18 cellular contexts compared by ENCODE assay signal in the genomic region with DNA sequence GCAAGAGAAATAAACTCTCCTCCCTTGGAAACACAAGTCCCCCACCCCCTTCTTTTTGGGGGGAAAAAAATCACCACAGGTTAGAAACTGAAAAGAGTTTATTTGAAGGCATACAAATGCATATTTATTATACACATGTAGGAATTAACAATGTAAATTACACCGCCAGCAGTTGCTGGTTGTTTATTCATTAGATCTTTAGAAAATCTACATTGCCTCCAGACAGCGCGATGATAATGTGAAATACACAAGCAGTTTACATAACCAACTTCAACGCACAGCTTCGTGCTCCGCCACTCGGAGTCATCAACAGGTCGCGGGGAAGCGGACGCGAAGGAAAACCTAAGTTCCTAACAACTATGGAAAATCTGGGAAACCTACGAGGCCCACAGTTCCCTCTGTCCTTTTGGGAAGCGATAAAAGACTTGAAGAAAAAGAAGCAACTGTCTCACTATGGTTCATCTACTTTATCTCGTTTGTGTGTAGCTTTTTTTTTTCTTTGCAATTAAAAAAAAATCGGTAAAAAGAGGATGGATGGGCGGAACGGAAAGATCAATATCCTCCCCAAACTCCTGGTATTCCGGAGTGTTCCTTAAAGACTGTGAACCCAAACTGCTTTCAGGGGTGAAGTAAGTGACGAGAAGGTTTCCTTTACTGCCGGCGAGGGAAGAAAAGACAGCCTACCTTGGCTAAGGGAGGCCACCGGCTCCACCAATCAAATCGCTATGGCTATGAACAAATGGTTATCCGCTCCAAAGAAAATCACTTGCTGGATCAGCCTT. TPM values are rescaled to one million over a fixed set of nuclear protein-coding genes. Genes with fewer than 3 reads are reported as not detected.
DNase-seq lines count a peak whose midpoint lies in the region; ATAC-seq and TF ChIP-seq lines count a peak whose summit lies in the region.
"Had no signal": no experiment of that assay in that cellular context is flagged by ENCODE, and none has a peak within 500 bp of the region (broad histone marks: within the 10 kb centered on the region; RNA-seq: fewer than 3 reads in every experiment).

No MANE protein-coding gene starts in this region.

- H3K4me3 Mint-ChIP-seq in CD4-positive, CD25-positive, alpha-beta regulatory T cell = peak overlapping the region in 3 of 4 donors; percentile 43 to 76 (median 69)
- H3K4me3 Mint-ChIP-seq in activated T-helper 1 cell treated with anti-CD3 and anti-CD28 coated beads, Interleukin-12 subunit alpha, Interleukin-12 subunit beta, Interleukin-2, Interleukin-4 antibody, amounts not matched to agents 30 ng/mL and 10 ng/mL and 1 ng/mL, durations not matched to agents 14 hours and 24 hours and 36 hours = peak overlapping the region; percentile 61

- H3K27me3 ChIP-seq in CD4-positive, CD25-positive, alpha-beta regulatory T cell (ENCODE audit: control insufficient read depth, insufficient read depth, low read length) = peaks cover 86% of the 10 kb centered on the region
- H3K27me3 ChIP-seq in iPS-20b (ENCODE audit: insufficient read depth, low read length) (peaks cover 84% of the 10 kb centered on the region), psoas muscle (ENCODE audit: insufficient read depth in 3 of 3, low read length in 2 of 3) (peaks cover under 1 to 99% (median 50%) of the 10 kb centered on the region in 3 donors)

- peak overlapping the region; percentile 78; the same call in 1 of the 2 replicates for H3K9ac ChIP-seq in iPS-20b (ENCODE audit: low read depth, low read length)

- peak overlapping the region in 1 of 3 donors; percentile 60 for H3K27ac Mint-ChIP-seq in CD4-positive, CD25-positive, alpha-beta regulatory T cell
- peak overlapping the region; percentile 48 for H3K27ac Mint-ChIP-seq in activated T-helper 1 cell treated with anti-CD3 and anti-CD28 coated beads, Interleukin-12 subunit alpha, Interleukin-12 subunit beta, Interleukin-2, Interleukin-4 antibody, amounts not matched to agents 30 ng/mL and 10 ng/mL and 1 ng/mL, durations not matched to agents 14 hours and 24 hours and 36 hours

- peaks cover 14 to 56% (median 35%) of the 10 kb centered on the region in 4 donors for H3K4me1 Mint-ChIP-seq in CD4-positive, CD25-positive, alpha-beta regulatory T cell
- H3K4me1 Mint-ChIP-seq in activated T-helper 1 cell treated with anti-CD3 and anti-CD28 coated beads, Interleukin-12 subunit alpha, Interleukin-12 subunit beta, Interleukin-2, Interleukin-4 antibody, amounts not matched to agents 30 ng/mL and 10 ng/mL and 1 ng/mL, durations not matched to agents 14 hours and 24 hours and 36 hours (ENCODE audit: low read depth) = peaks cover 63% of the 10 kb centered on the region

- ATAC-seq in CD4-positive, CD25-positive, alpha-beta regulatory T cell (ENCODE audit: low read depth in 2 of 2) = no peak
- ATAC-seq in GM18873 (IDR thresholded peaks at IDR 0.05; ENCODE audit: low FRiP score, unreplicated experiment) = no peak
- ATAC-seq in psoas muscle = no peak
- no peak for ATAC-seq in HG03432 (IDR thresholded peaks at IDR 0.05; ENCODE audit: unreplicated experiment)
- ATAC-seq: Right ventricle myocardium inferior had no signal

- 11 to 18% (median 16%) methylated on average over 25 of the region's 25 CpGs for WGBS in psoas muscle, 3 donors

- DNase-seq in CD4-positive, CD25-positive, alpha-beta regulatory T cell = no peak
- DNase-seq in ELF-1 (ENCODE audit: low read depth, low spot score) (peak; percentile 34), psoas muscle (no peak), glomerular visceral epithelial cell (ENCODE audit: extremely low spot score) (no peak)
- DNase-seq in activated T-helper 1 cell treated with anti-CD3 and anti-CD28 coated beads, Interleukin-12 subunit alpha, Interleukin-12 subunit beta, Interleukin-2, Interleukin-4 antibody, amounts not matched to agents 30 ng/mL and 10 ng/mL and 1 ng/mL, durations not matched to agents 14 hours and 24 hours and 36 hours (ENCODE audit: low spot score) = no peak
- DNase-seq: activated naive CD4-positive, alpha-beta T cell; brain microvascular endothelial cell; mesenchymal stem cell; NCI-H1105 treated with DMSO at 0.1 percent for 48 hours; NCI-H2171 treated with DMSO at 0.1 percent for 48 hours; T1000 had no signal

- H3K27ac ChIP-seq in CD4-positive, CD25-positive, alpha-beta regulatory T cell (ENCODE audit: insufficient read depth, low read length, poor library complexity, severe bottlenecking) = no peak overlapping the region
- H3K27ac ChIP-seq in iPS-20b (ENCODE audit: low read length) (no peak overlapping the region), psoas muscle (no peak overlapping the region)
- H3K27ac ChIP-seq: brain microvascular endothelial cell, vagina had no signal

- peaks cover 0 to 17% (median 0%) of the 10 kb centered on the region in 7 donors for H3K9me3 Mint-ChIP-seq in CD4-positive, CD25-positive, alpha-beta regulatory T cell
- no peaks in the 10 kb centered on the region for H3K9me3 Mint-ChIP-seq in activated T-helper 1 cell treated with anti-CD3 and anti-CD28 coated beads, Interleukin-12 subunit alpha, Interleukin-12 subunit beta, Interleukin-2, Interleukin-4 antibody, amounts not matched to agents 30 ng/mL and 10 ng/mL and 1 ng/mL, durations not matched to agents 14 hours and 24 hours and 36 hours

- H3K36me3 ChIP-seq in CD4-positive, CD25-positive, alpha-beta regulatory T cell (ENCODE audit: control insufficient read depth, insufficient read depth, low read length) = no peaks in the 10 kb centered on the region
- H3K36me3 ChIP-seq in iPS-20b (ENCODE audit: insufficient read depth, low read depth, low read length) (no peaks in the 10 kb centered on the region), psoas muscle (ENCODE audit: insufficient read depth in 1 of 2, low read depth in 1 of 2) (no peaks in the 10 kb centered on the region)
- H3K36me3 ChIP-seq: brain microvascular endothelial cell, vagina had no signal

- peaks cover 3 to 7% of the 10 kb centered on the region in 2 experiments for H3K9me3 ChIP-seq in CD4-positive, CD25-positive, alpha-beta regulatory T cell (ENCODE audit: control insufficient read depth in 2 of 2, low read length in 2 of 2)
- H3K9me3 ChIP-seq in iPS-20b (ENCODE audit: insufficient read depth, low read depth, low read length) (no peaks in the 10 kb centered on the region), psoas muscle (no peaks in the 10 kb centered on the region)
- H3K9me3 ChIP-seq: vagina had no signal

- H3K4me3 ChIP-seq in CD4-positive, CD25-positive, alpha-beta regulatory T cell (ENCODE audit: low read depth, low read length) = no peak overlapping the region
- H3K4me3 ChIP-seq in iPS-20b (ENCODE audit: low read length) (peak overlapping the region; percentile 77), psoas muscle (no peak overlapping the region)
- H3K4me3 ChIP-seq: vagina had no signal

- H3K27me3 Mint-ChIP-seq in CD4-positive, CD25-positive, alpha-beta regulatory T cell = peaks cover 100% of the 10 kb centered on the region
- H3K27me3 Mint-ChIP-seq in activated T-helper 1 cell treated with anti-CD3 and anti-CD28 coated beads, Interleukin-12 subunit alpha, Interleukin-12 subunit beta, Interleukin-2, Interleukin-4 antibody, amounts not matched to agents 30 ng/mL and 10 ng/mL and 1 ng/mL, durations not matched to agents 14 hours and 24 hours and 36 hours (ENCODE audit: insufficient read depth) = peaks cover 86% of the 10 kb centered on the region

- no peak for TF ChIP-seq CTCF in psoas muscle (IDR thresholded peaks at IDR 0.05)

- intact Hi-C loops in activated T-helper 1 cell treated with anti-CD3 and anti-CD28 coated beads, Interleukin-12 subunit alpha, Interleukin-12 subunit beta, Interleukin-2, Interleukin-4 antibody, amounts not matched to agents 30 ng/mL and 10 ng/mL and 1 ng/mL, durations not matched to agents 14 hours and 24 hours and 36 hours (cut with micrococcal nuclease) = loop anchor here (2.0 to 10.0 kb wide), 6 partner anchors 193 to 1933 kb away; partner anchors contain the start of gene BNIP2
- intact Hi-C loops in psoas muscle (cut with DNase I) = no loop called here

- H3K36me3 Mint-ChIP-seq in CD4-positive, CD25-positive, alpha-beta regulatory T cell = no peaks in the 10 kb centered on the region
- H3K36me3 Mint-ChIP-seq in activated T-helper 1 cell treated with anti-CD3 and anti-CD28 coated beads, Interleukin-12 subunit alpha, Interleukin-12 subunit beta, Interleukin-2, Interleukin-4 antibody, amounts not matched to agents 30 ng/mL and 10 ng/mL and 1 ng/mL, durations not matched to agents 14 hours and 24 hours and 36 hours (ENCODE audit: low read depth) = peaks cover 6% of the 10 kb centered on the region

- H3K4me1 ChIP-seq in CD4-positive, CD25-positive, alpha-beta regulatory T cell (ENCODE audit: control insufficient read depth, insufficient read depth, low read length, poor library complexity, severe bottlenecking) = peaks cover 49% of the 10 kb centered on the region
- H3K4me1 ChIP-seq in iPS-20b (ENCODE audit: insufficient read depth, low read length) (peaks cover 28% of the 10 kb centered on the region; the same call in 1 of the 2 replicates), psoas muscle (peaks cover 4% of the 10 kb centered on the region)

RNA-seq across cellular contexts. Expression of gene FOXB1, which starts 8.4 kb away (rescaled TPM):
- 4.0 TPM for total RNA-seq in CD4-positive, CD25-positive, alpha-beta regulatory T cell
- polyA plus RNA-seq in CD4-positive, CD25-positive, alpha-beta regulatory T cell = 1 to 10 TPM in 2 of 4 donors, under 1 TPM in 2; 0.46 to 1.8 (median 0.94) TPM
- 1.2 and 1.3 TPM in 2 replicates for total RNA-seq in activated T-helper 1 cell treated with anti-CD3 and anti-CD28 coated beads, Interleukin-12 subunit alpha, Interleukin-12 subunit beta, Interleukin-2, Interleukin-4 antibody, amounts not matched to agents 30 ng/mL and 10 ng/mL and 1 ng/mL, durations not matched to agents 14 hours and 24 hours and 36 hours
- total RNA-seq in psoas muscle = not detected
- not detected for polyA plus RNA-seq in psoas muscle
- total RNA-seq: osteoblast, Right ventricle myocardium inferior, vagina had no signal
- polyA plus RNA-seq: small intestine had no signal
